ENCODE assay signal across 20 cellular contexts in genomic region chr2:2484301-2484700, GRCh38.
"Had no signal": no experiment of that assay in that cellular context is flagged by ENCODE, and none has a peak within 500 bp of the region (broad histone marks: within the 10 kb centered on the region; RNA-seq: fewer than 3 reads in every experiment).

No MANE protein-coding gene starts in this region.

- H3K4me3 ChIP-seq: body of pancreas, esophagus squamous epithelium, hepatocyte, left ventricle myocardium inferior, thoracic aorta had no signal

- H3K9ac ChIP-seq: parathyroid adenoma had no signal

- DNase-seq: activated CD4-positive, alpha-beta T cell treated with anti-CD3 and anti-CD28 coated beads for 4 hours; activated CD8-positive, alpha-beta memory T cell treated with anti-CD3 and anti-CD28 coated beads, Interleukin-2, amount 50 U/mL, for 4 hours; activated CD8-positive, alpha-beta T cell treated with anti-CD3 and anti-CD28 coated beads, Interleukin-2, amount 10 ng/mL, durations not matched to agents 7 days and 5 days; activated effector memory CD4-positive, alpha-beta T cell treated with anti-CD3 and anti-CD28 coated beads, Interleukin-2, amount 50 U/mL, for 16 hours; activated T-cell treated with anti-CD3 and anti-CD28 coated beads, Interleukin-2, amount 50 U/mL, for 48 hours; amygdala; body of pancreas; cortex of kidney; effector CD4-positive, alpha-beta T cell; esophagus squamous epithelium; left ventricle myocardium inferior; naive thymus-derived CD4-positive, alpha-beta T cell; stimulated activated CD4-positive, alpha-beta T cell treated with anti-CD3 and anti-CD28 coated beads, Interleukin-12 subunit alpha, Interleukin-12 subunit beta, amount 100 ng/mL, for 4 hours; stimulated activated CD4-positive, alpha-beta T cell treated with anti-CD3 and anti-CD28 coated beads, Interleukin-2, amount 100 ng/mL, for 24 hours had no signal

- H3K27me3 ChIP-seq: body of pancreas, esophagus squamous epithelium, hepatocyte had no signal

- H3K27ac ChIP-seq: body of pancreas, esophagus squamous epithelium, hepatocyte, left ventricle myocardium inferior, parathyroid adenoma, thoracic aorta had no signal

- H3K79me2 ChIP-seq: hepatocyte, parathyroid adenoma had no signal

- H3K4me2 ChIP-seq: hepatocyte had no signal

- H2AFZ ChIP-seq: hepatocyte, parathyroid adenoma had no signal

- H3K9me3 ChIP-seq: body of pancreas, thoracic aorta had no signal

- FAIRE-seq: endothelial cell of umbilical vein, keratinocyte, TTC549 had no signal

- H3K36me3 ChIP-seq: esophagus squamous epithelium, left ventricle myocardium inferior, thoracic aorta had no signal
